ENCODE assay signal across 14 cellular contexts in genomic region chr6:24415753-24416152, GRCh38. TPM values are rescaled to one million over a fixed set of nuclear protein-coding genes. Genes with fewer than 3 reads are reported as not detected.
DNase-seq lines count a peak whose midpoint lies in the region; ATAC-seq, FAIRE-seq and TF ChIP-seq lines count a peak whose summit lies in the region.
"Had no signal": no experiment of that assay in that cellular context is flagged by ENCODE, and none has a peak within 500 bp of the region (broad histone marks: within the 10 kb centered on the region; RNA-seq: fewer than 3 reads in every experiment).

No MANE protein-coding gene starts in this region.

- H3K4me3 ChIP-seq in GM06990 (replicated peaks; ENCODE audit: low read depth, low read length) (no peak overlapping the region), H7 (ENCODE audit: insufficient read depth, low read depth, low read length) (no peak overlapping the region)

- H3K36me3 ChIP-seq in GM06990 (ENCODE audit: control insufficient read depth, insufficient read depth, low read length) (peaks cover 13% of the 10 kb centered on the region), H7 (replicated peaks; ENCODE audit: control insufficient read depth, insufficient read depth, low read length) (peaks cover 54% of the 10 kb centered on the region)

- DNase-seq in GM06990 (ENCODE audit: extremely low read depth, insufficient read length): peak; percentile 18
- DNase-seq in RCC 7860 (ENCODE audit: low spot score): no peak
- DNase-seq in occipital lobe (lab: John Stamatoyannopoulos, UW): no peak
- DNase-seq in H7: no peak
- DNase-seq: DMS 273 treated with DMSO at 0.1 percent for 48 hours, hypothalamus, kidney glomerular epithelial cell, T-helper 9 cell had no signal

- ATAC-seq in GM19025 (IDR thresholded peaks at IDR 0.05; ENCODE audit: low read depth, unreplicated experiment) (peak; percentile 74), GM21723 (IDR thresholded peaks at IDR 0.05; ENCODE audit: unreplicated experiment) (peak; percentile 70), HG03103 (IDR thresholded peaks at IDR 0.05; ENCODE audit: low read depth, unreplicated experiment) (peak; percentile 75), HG03354 (IDR thresholded peaks at IDR 0.05; ENCODE audit: poor library complexity, severe bottlenecking, unreplicated experiment) (no peak)

- FAIRE-seq in RCC 7860 (lab: Jason Lieb, UNC): no peak
- FAIRE-seq: astrocyte, H1 had no signal

- no peaks in the 10 kb centered on the region for H3K27me3 ChIP-seq in GM06990 (replicated peaks; ENCODE audit: control insufficient read depth, insufficient read depth, low read length)
- H3K27me3 ChIP-seq in H7 (ENCODE audit: control insufficient read depth, insufficient read depth, low read length): no peaks in the 10 kb centered on the region

- no peak for TF ChIP-seq CTCF in GM06990 (IDR thresholded peaks at IDR 0.05; ENCODE audit: insufficient read depth, low read length, poor library complexity, severe bottlenecking)

RNA-seq across cellular contexts. Expression of gene MRS2, which starts 13.0 kb away (rescaled TPM):
- total RNA-seq in occipital lobe: 22.5 TPM
- total RNA-seq in H7 (2014; rRNA removed; shearing (Covaris generic)): 71.4 and 79.1 TPM in 2 replicates

RNA-seq across cellular contexts. Expression of gene DCDC2, which starts 57.9 kb away (rescaled TPM):
- 2.0 TPM for total RNA-seq in occipital lobe
- total RNA-seq in H7 (2014; rRNA removed; shearing (Covaris generic)): 0.18 TPM in 1 of 2 replicates, not detected in the other
